ENCODE assay signal across 8 cellular contexts in genomic region chr4:139606600-139607301, GRCh38. TPM values are rescaled to one million over a fixed set of nuclear protein-coding genes. Genes with fewer than 3 reads are reported as not detected.
A peak's percentile ranks its signal among the peaks of the same experiment; 100 is the strongest.
DNase-seq lines count a peak whose midpoint lies in the region; ATAC-seq and TF ChIP-seq lines count a peak whose summit lies in the region.

No MANE protein-coding gene starts in this region.

- H3K4me3 ChIP-seq in SJSA1 (no peak overlapping the region), epithelial cell of proximal tubule (ENCODE audit: low read depth, low read length) (no peak overlapping the region), retinal pigment epithelial cell (ENCODE audit: low read length) (no peak overlapping the region)

- H3K27me3 ChIP-seq in SJSA1 (replicated peaks) = no peaks in the 10 kb centered on the region

- TF ChIP-seq CTCF in epithelial cell of proximal tubule (conservative IDR thresholded peaks at IDR 0.05; ENCODE audit: low read depth, low read length) (peak; percentile 20), retinal pigment epithelial cell (conservative IDR thresholded peaks at IDR 0.05; ENCODE audit: low read depth, low read length) (no peak)

- DNase-seq in GM04503 (ENCODE audit: low read depth) (peak; percentile 32), SJSA1 (ENCODE audit: low read depth in 1 of 2, low spot score in 2 of 2) (peak; percentile 60 to 65), epithelial cell of proximal tubule (ENCODE audit: low read depth) (no peak), retinal pigment epithelial cell (ENCODE audit: low read depth) (peak; percentile 69), NCI-H146 treated with DMSO at 0.1 percent for 48 hours (lab: John Stamatoyannopoulos, UW; ENCODE audit: unreplicated experiment) (no peak), NCI-H1694 treated with DMSO at 0.1 percent for 48 hours (lab: John Stamatoyannopoulos, UW) (no peak)

- H3K4me1 ChIP-seq in SJSA1 (replicated peaks) = peaks cover 38% of the 10 kb centered on the region

- no peaks in the 10 kb centered on the region for H3K36me3 ChIP-seq in SJSA1

- H3K27ac ChIP-seq in SJSA1 = no peak overlapping the region

- ATAC-seq in HG03521 (IDR thresholded peaks at IDR 0.05; ENCODE audit: unreplicated experiment) = no peak
- no peak for ATAC-seq in HG02571 (IDR thresholded peaks at IDR 0.05; ENCODE audit: unreplicated experiment)

- no peaks in the 10 kb centered on the region for H3K9me3 ChIP-seq in SJSA1 (replicated peaks)

RNA-seq across cellular contexts. Expression of gene SETD7, which starts 50.7 kb away (rescaled TPM):
- total RNA-seq in SJSA1 (2014; rRNA removed; shearing (Covaris generic)) = 13.5 and 22.9 TPM in 2 replicates
- 21.7 and 29.4 TPM in 2 replicates for total RNA-seq in epithelial cell of proximal tubule

RNA-seq across cellular contexts. Expression of gene MGST2, which starts 58.9 kb away (rescaled TPM):
- 34.1 and 37.9 TPM in 2 replicates for total RNA-seq in SJSA1 (2014; rRNA removed; shearing (Covaris generic))
- 56.7 and 66.3 TPM in 2 replicates for total RNA-seq in epithelial cell of proximal tubule

Comparison
In these comparisons a context has a peak if more than half of its experiments do, and no peak if none do; other contexts are left out.
1. DNase-seq: peak in GM04503 (single experiment), SJSA1 (2 of 2) and retinal pigment epithelial cell (single experiment); none in epithelial cell of proximal tubule (single experiment), NCI-H146 treated with DMSO at 0.1 percent for 48 hours (single experiment) and NCI-H1694 treated with DMSO at 0.1 percent for 48 hours (single experiment).